In genomic region chr17:47686661-47687327, GRCh38 we compare ENCODE assay signal across 1 cellular context.
TF ChIP-seq lines count a peak whose summit lies in the region.

No MANE protein-coding gene starts in this region.

TF ChIP-seq in HepG2, 621 proteins besides CTCF, POLR2A, EP300 and RAD21 (continued from another document and continues in another):
- no peak for TF ChIP-seq ZNF646 (CRISPR knock-in tag; IDR thresholded peaks at IDR 0.05)
- peak; percentile 9; the same call in 1 of the 2 replicates for TF ChIP-seq ATF7 (IDR thresholded peaks at IDR 0.05)
- TF ChIP-seq ATF7 (CRISPR knock-in tag; IDR thresholded peaks at IDR 0.05): no peak
- TF ChIP-seq SAP130 (CRISPR knock-in tag; IDR thresholded peaks at IDR 0.05; ENCODE audit: low read depth): peak; percentile 81
- no peak for TF ChIP-seq RFX3 (CRISPR knock-in tag; IDR thresholded peaks at IDR 0.05)
- no peak for TF ChIP-seq ZNF562 (CRISPR knock-in tag; IDR thresholded peaks at IDR 0.05; ENCODE audit: borderline replicate concordance)
- no peak for TF ChIP-seq ATF7-NPFF (CRISPR knock-in tag; IDR thresholded peaks at IDR 0.05; ENCODE audit: low read depth)
- no peak for TF ChIP-seq WIZ (CRISPR knock-in tag; IDR thresholded peaks at IDR 0.05)
- no peak for TF ChIP-seq SPEN (CRISPR knock-in tag; IDR thresholded peaks at IDR 0.05; ENCODE audit: low read depth)
- TF ChIP-seq ZNF292 (CRISPR knock-in tag; IDR thresholded peaks at IDR 0.05; ENCODE audit: borderline replicate concordance, low read depth): no peak
- peak; percentile 69; the same call in 1 of the 2 replicates for TF ChIP-seq PAF1 (CRISPR knock-in tag; IDR thresholded peaks at IDR 0.05)
- TF ChIP-seq GFI1 (CRISPR knock-in tag; IDR thresholded peaks at IDR 0.05; ENCODE audit: borderline replicate concordance): no peak
- TF ChIP-seq ZNF318 (CRISPR knock-in tag; IDR thresholded peaks at IDR 0.05): no peak
- TF ChIP-seq GPN1 (CRISPR knock-in tag; IDR thresholded peaks at IDR 0.05; ENCODE audit: borderline replicate concordance): no peak
- TF ChIP-seq ZNF24 (IDR thresholded peaks at IDR 0.05): peak; percentile 41; the same call in 1 of the 2 replicates
- TF ChIP-seq ZFP90 (CRISPR knock-in tag; IDR thresholded peaks at IDR 0.05; ENCODE audit: borderline replicate concordance): no peak
- TF ChIP-seq E2F5 (CRISPR knock-in tag; conservative IDR thresholded peaks at IDR 0.05): no peak
- no peak for TF ChIP-seq FLYWCH1 (CRISPR knock-in tag; IDR thresholded peaks at IDR 0.05)
- TF ChIP-seq TIGD3 (CRISPR knock-in tag; IDR thresholded peaks at IDR 0.05; ENCODE audit: borderline replicate concordance): no peak
- TF ChIP-seq PITX1 (CRISPR knock-in tag; IDR thresholded peaks at IDR 0.05): no peak
- no peak for TF ChIP-seq CBX2 (IDR thresholded peaks at IDR 0.05; ENCODE audit: low read depth, low read length)
- no peak for TF ChIP-seq CBX2 (CRISPR knock-in tag; IDR thresholded peaks at IDR 0.05; ENCODE audit: low read depth)
- no peak for TF ChIP-seq NFE2L1 (CRISPR knock-in tag; IDR thresholded peaks at IDR 0.05; ENCODE audit: borderline replicate concordance)
- 0 out of 2 replicates have a peak, but pooled peaks have one; percentile 34 for TF ChIP-seq ZHX2 (IDR thresholded peaks at IDR 0.05; ENCODE audit: low read depth)
- no peak for TF ChIP-seq ZHX2 (CRISPR knock-in tag; IDR thresholded peaks at IDR 0.05; ENCODE audit: borderline replicate concordance)
- TF ChIP-seq STAT6 (CRISPR knock-in tag; IDR thresholded peaks at IDR 0.05; ENCODE audit: borderline replicate concordance): no peak
- TF ChIP-seq ZNF282 (IDR thresholded peaks at IDR 0.05; ENCODE audit: partially characterized antibody): no peak
